Comparison of ENCODE assay signal across 23 cellular contexts in genomic region chr11:7628660-7629059, GRCh38.
"Had no signal": no experiment of that assay in that cellular context is flagged by ENCODE, and none has a peak within 500 bp of the region (broad histone marks: within the 10 kb centered on the region; RNA-seq: fewer than 3 reads in every experiment).

No MANE protein-coding gene starts in this region.

- H3K27me3 ChIP-seq: MG63, SJSA1 had no signal

- DNase-seq: IMR-90, Karpas-422, KG1, MG63, NCI-H1092 treated with DMSO at 0.1 percent for 48 hours, NCI-H1436, NCI-H187, NCI-H2029, NCI-H2081 treated with DMSO at 0.1 percent for 48 hours, NCI-H2171, NCI-H226, NCI-H446, NCI-H510A, NCI-H524 treated with DMSO at 0.1 percent for 48 hours, NCI-H69, NCI-H774, Right ventricle myocardium superior, RPMI8226, SIG-M5 had no signal

- H3K27ac ChIP-seq: SJSA1, SK-N-MC had no signal

- H3K36me3 ChIP-seq: MG63, SJSA1 had no signal

- ATAC-seq: HepG2 had no signal

- FAIRE-seq: HepG2, RCC 7860 had no signal

- H3K4me3 ChIP-seq: MG63, SJSA1, SK-N-MC had no signal

- H3K9me3 ChIP-seq: MG63, SJSA1 had no signal

- H3K4me1 ChIP-seq: SJSA1 had no signal
